In the genomic region with DNA sequence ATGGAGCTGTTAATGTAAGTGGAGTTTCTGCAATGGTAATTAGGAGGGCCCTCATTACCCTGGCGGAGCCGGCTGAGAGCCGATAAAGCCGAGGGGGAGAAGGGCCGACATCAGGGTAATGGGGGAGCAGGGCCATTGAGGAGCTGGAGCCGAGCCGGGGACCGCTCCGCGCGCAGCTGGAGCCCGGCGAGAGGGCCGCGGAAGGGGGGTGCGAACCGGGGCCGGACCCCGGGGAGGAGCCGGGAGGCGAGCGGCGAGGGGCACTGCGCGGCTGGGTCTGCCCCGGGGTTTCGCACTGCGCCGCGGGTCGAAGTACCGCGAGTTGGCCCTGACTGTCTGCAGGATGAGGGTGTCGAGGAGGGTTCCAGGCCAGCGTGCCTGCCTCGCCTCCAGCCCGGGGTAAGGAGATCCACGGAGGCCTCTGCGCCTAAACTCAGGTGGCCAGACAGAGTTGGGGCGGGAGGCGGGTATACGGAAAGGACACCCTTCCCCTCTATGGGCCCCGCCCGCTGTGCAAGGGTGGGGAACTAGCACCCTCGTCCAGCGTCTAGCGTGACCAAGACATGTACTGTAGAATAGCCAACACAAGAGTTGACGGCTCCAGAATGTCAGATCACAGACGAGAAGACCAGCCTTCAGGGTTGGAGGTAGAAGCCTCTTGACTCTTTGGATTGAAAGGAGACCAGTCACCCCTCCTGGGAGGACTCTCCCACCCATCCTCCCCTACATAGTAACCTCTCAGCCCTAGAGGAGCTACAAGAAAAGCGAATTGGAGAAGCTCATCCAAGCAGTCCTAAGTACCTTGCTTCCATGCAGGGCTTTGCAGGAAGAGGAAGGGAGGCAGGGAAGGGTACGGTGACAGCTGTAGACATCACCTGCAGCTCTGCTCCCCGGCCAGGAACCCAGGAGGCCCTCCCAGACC, we compare ENCODE assay signal across 1 cellular context.
TF ChIP-seq lines count a peak whose summit lies in the region.

No MANE protein-coding gene starts in this region.

TF ChIP-seq in HepG2, 621 proteins besides CTCF, POLR2A, EP300 and RAD21 (continued from another document):
- TF ChIP-seq, protein P1, sequence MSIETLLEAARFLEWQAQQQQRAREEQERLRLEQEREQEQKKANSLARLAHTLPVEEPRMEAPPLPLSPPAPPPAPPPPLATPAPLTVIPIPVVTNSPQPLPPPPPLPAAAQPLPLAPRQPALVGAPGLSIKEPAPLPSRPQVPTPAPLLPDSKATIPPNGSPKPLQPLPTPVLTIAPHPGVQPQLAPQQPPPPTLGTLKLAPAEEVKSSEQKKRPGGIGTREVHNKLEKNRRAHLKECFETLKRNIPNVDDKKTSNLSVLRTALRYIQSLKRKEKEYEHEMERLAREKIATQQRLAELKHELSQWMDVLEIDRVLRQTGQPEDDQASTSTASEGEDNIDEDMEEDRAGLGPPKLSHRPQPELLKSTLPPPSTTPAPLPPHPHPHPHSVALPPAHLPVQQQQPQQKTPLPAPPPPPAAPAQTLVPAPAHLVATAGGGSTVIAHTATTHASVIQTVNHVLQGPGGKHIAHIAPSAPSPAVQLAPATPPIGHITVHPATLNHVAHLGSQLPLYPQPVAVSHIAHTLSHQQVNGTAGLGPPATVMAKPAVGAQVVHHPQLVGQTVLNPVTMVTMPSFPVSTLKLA (IDR thresholded peaks at IDR 0.05) = no peak
- no peak for TF ChIP-seq GABPB1 (CRISPR knock-in tag; IDR thresholded peaks at IDR 0.05)
- no peak for TF ChIP-seq ZNF546 (CRISPR knock-in tag; conservative IDR thresholded peaks at IDR 0.05)
- 0 out of 2 replicates have a peak, but pooled peaks have one; percentile 25 for TF ChIP-seq MTF2 (CRISPR knock-in tag; IDR thresholded peaks at IDR 0.05; ENCODE audit: borderline replicate concordance)
- no peak for TF ChIP-seq ZNF160 (CRISPR knock-in tag; IDR thresholded peaks at IDR 0.05)
- no peak for TF ChIP-seq ZNF816 (CRISPR knock-in tag; IDR thresholded peaks at IDR 0.05; ENCODE audit: borderline replicate concordance)
- TF ChIP-seq ARNT2 (CRISPR knock-in tag; IDR thresholded peaks at IDR 0.05; ENCODE audit: low read depth) = no peak
- no peak for TF ChIP-seq SRY (CRISPR knock-in tag; IDR thresholded peaks at IDR 0.05)
- TF ChIP-seq ZNF549 (CRISPR knock-in tag; IDR thresholded peaks at IDR 0.05) = no peak
- TF ChIP-seq ZNF136 (CRISPR knock-in tag; IDR thresholded peaks at IDR 0.05; ENCODE audit: low read depth) = no peak
- TF ChIP-seq, protein P2, sequence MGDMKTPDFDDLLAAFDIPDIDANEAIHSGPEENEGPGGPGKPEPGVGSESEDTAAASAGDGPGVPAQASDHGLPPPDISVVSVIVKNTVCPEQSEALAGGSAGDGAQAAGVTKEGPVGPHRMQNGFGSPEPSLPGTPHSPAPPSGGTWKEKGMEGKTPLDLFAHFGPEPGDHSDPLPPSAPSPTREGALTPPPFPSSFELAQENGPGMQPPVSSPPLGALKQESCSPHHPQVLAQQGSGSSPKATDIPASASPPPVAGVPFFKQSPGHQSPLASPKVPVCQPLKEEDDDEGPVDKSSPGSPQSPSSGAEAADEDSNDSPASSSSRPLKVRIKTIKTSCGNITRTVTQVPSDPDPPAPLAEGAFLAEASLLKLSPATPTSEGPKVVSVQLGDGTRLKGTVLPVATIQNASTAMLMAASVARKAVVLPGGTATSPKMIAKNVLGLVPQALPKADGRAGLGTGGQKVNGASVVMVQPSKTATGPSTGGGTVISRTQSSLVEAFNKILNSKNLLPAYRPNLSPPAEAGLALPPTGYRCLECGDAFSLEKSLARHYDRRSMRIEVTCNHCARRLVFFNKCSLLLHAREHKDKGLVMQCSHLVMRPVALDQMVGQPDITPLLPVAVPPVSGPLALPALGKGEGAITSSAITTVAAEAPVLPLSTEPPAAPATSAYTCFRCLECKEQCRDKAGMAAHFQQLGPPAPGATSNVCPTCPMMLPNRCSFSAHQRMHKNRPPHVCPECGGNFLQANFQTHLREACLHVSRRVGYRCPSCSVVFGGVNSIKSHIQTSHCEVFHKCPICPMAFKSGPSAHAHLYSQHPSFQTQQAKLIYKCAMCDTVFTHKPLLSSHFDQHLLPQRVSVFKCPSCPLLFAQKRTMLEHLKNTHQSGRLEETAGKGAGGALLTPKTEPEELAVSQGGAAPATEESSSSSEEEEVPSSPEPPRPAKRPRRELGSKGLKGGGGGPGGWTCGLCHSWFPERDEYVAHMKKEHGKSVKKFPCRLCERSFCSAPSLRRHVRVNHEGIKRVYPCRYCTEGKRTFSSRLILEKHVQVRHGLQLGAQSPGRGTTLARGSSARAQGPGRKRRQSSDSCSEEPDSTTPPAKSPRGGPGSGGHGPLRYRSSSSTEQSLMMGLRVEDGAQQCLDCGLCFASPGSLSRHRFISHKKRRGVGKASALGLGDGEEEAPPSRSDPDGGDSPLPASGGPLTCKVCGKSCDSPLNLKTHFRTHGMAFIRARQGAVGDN (CRISPR knock-in tag; IDR thresholded peaks at IDR 0.05) = peak; percentile 18; the same call in 1 of the 2 replicates
- 0 out of 2 replicates have a peak, but pooled peaks have one; percentile 20 for TF ChIP-seq ZNF768 (CRISPR knock-in tag; IDR thresholded peaks at IDR 0.05)
- no peak for TF ChIP-seq RARG (CRISPR knock-in tag; IDR thresholded peaks at IDR 0.05; ENCODE audit: low read depth)
- no peak for TF ChIP-seq ZBTB42 (CRISPR knock-in tag; IDR thresholded peaks at IDR 0.05)
- TF ChIP-seq, protein P3, sequence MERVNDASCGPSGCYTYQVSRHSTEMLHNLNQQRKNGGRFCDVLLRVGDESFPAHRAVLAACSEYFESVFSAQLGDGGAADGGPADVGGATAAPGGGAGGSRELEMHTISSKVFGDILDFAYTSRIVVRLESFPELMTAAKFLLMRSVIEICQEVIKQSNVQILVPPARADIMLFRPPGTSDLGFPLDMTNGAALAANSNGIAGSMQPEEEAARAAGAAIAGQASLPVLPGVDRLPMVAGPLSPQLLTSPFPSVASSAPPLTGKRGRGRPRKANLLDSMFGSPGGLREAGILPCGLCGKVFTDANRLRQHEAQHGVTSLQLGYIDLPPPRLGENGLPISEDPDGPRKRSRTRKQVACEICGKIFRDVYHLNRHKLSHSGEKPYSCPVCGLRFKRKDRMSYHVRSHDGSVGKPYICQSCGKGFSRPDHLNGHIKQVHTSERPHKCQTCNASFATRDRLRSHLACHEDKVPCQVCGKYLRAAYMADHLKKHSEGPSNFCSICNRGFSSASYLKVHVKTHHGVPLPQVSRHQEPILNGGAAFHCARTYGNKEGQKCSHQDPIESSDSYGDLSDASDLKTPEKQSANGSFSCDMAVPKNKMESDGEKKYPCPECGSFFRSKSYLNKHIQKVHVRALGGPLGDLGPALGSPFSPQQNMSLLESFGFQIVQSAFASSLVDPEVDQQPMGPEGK (CRISPR knock-in tag; IDR thresholded peaks at IDR 0.05) = no peak
TF ChIP-seq in HepG2: peak in this region for 3.
